In the genomic region with DNA sequence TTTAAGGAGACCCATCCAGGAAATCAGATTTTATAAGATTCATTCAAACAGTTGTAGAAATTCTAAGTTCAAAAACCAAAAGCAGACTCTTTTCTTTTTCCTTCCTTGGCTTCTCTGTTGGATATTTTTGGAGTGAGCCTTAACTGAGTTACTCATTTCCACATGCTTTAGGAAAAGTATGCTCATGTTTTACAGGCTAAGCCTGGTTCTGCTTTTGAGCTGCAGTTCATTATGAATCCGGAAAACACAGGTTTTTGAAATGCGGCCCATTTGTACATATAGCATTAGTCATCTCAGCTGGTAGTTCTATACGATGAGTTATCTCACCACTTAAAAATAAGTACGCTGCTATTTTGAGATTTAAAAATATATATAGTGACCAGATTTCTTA, we compare ENCODE assay signal across 11 cellular contexts.
A peak's percentile ranks its signal among the peaks of the same experiment; 100 is the strongest.
DNase-seq lines count a peak whose midpoint lies in the region; ATAC-seq and TF ChIP-seq lines count a peak whose summit lies in the region.
"Had no signal": no experiment of that assay in that cellular context is flagged by ENCODE, and none has a peak within 500 bp of the region (broad histone marks: within the 10 kb centered on the region; RNA-seq: fewer than 3 reads in every experiment).

No MANE protein-coding gene starts in this region.

- no peak for TF ChIP-seq POLR2A in sigmoid colon (IDR thresholded peaks at IDR 0.05)

- DNase-seq in ELR (ENCODE audit: low read depth) (peak; percentile 92), WTC11 (ENCODE audit: low spot score) (no peak), fibroblast of the aortic adventitia (ENCODE audit: low read depth) (peak; percentile 78), sigmoid colon (no peak), iPS-NIHi7 (ENCODE audit: extremely low spot score) (no peak)
- no peak for DNase-seq in activated CD4-positive, alpha-beta T cell treated with anti-CD3 and anti-CD28 coated beads, Interleukin-2, amount 10 ng/mL, durations not matched to agents 24 days and 14 days
- DNase-seq: activated CD8-positive, alpha-beta T cell treated with anti-CD3 and anti-CD28 coated beads, Interleukin-2, amount 10 ng/mL, durations not matched to agents 7 days and 5 days; NCI-H774 had no signal

- POLR2A ChIA-PET in WTC11 (lab: Charles Lee): no interaction called here

- peak overlapping the region; percentile 67; the same call in 1 of the 2 replicates for H3K27ac Mint-ChIP-seq in WTC11
- no peak overlapping the region for H3K27ac Mint-ChIP-seq in activated CD4-positive, alpha-beta T cell treated with anti-CD3 and anti-CD28 coated beads, Interleukin-2, amount 10 ng/mL, durations not matched to agents 24 days and 14 days
- H3K27ac Mint-ChIP-seq: activated CD8-positive, alpha-beta T cell treated with anti-CD3 and anti-CD28 coated beads, Interleukin-2, amount 10 ng/mL, durations not matched to agents 7 days and 5 days had no signal

- peak in 1 of 4 donors; percentile 13 for TF ChIP-seq EP300 in sigmoid colon (IDR thresholded peaks at IDR 0.05)

- peaks cover 5% of the 10 kb centered on the region; the same call in 1 of the 2 replicates for H3K36me3 Mint-ChIP-seq in WTC11
- no peaks in the 10 kb centered on the region for H3K36me3 Mint-ChIP-seq in activated CD4-positive, alpha-beta T cell treated with anti-CD3 and anti-CD28 coated beads, Interleukin-2, amount 10 ng/mL, durations not matched to agents 24 days and 14 days (ENCODE audit: low read depth)

- H3K27ac ChIP-seq in sigmoid colon: peak overlapping the region; percentile 80 to 96 (median 84)
- H3K27ac ChIP-seq: neutrophil had no signal

- no peak overlapping the region for H3K4me3 Mint-ChIP-seq in WTC11
- H3K4me3 Mint-ChIP-seq in activated CD4-positive, alpha-beta T cell treated with anti-CD3 and anti-CD28 coated beads, Interleukin-2, amount 10 ng/mL, durations not matched to agents 24 days and 14 days: no peak overlapping the region
- H3K4me3 Mint-ChIP-seq: activated CD8-positive, alpha-beta T cell treated with anti-CD3 and anti-CD28 coated beads, Interleukin-2, amount 10 ng/mL, durations not matched to agents 7 days and 5 days had no signal

- no peak for ATAC-seq in WTC11
- no peak for ATAC-seq in HG03159 (IDR thresholded peaks at IDR 0.05; ENCODE audit: unreplicated experiment)
- ATAC-seq in GM19035 (IDR thresholded peaks at IDR 0.05; ENCODE audit: unreplicated experiment): no peak
- ATAC-seq: activated CD8-positive, alpha-beta T cell treated with anti-CD3 and anti-CD28 coated beads, Interleukin-2, amount 10 ng/mL, durations not matched to agents 7 days and 5 days had no signal

- intact Hi-C loops in sigmoid colon (cut with DNase I): loop anchor here (5.0 kb wide), 1 partner anchor 58 kb away; no protein-coding TSS in a partner anchor
- intact Hi-C loops in activated CD4-positive, alpha-beta T cell treated with anti-CD3 and anti-CD28 coated beads, Interleukin-2, amount 10 ng/mL, durations not matched to agents 24 days and 14 days (cut with micrococcal nuclease): no loop called here

- H3K4me3 ChIP-seq in fibroblast of the aortic adventitia (ENCODE audit: low read depth, low read length) (peak overlapping the region; percentile 65), sigmoid colon (peak overlapping the region; percentile 13 to 45 (median 32))

- CTCF ChIA-PET in WTC11 (lab: Charles Lee): interaction anchor here (1.1 kb wide), 1 partner anchor 68 kb away, joined by 5 read pairs; no protein-coding TSS in a partner anchor

- H3K36me3 ChIP-seq in sigmoid colon: no peaks in the 10 kb centered on the region
- H3K36me3 ChIP-seq: neutrophil had no signal

- H3K9me3 Mint-ChIP-seq in WTC11: peaks cover 6% of the 10 kb centered on the region; the same call in 1 of the 2 replicates
- H3K9me3 Mint-ChIP-seq in activated CD4-positive, alpha-beta T cell treated with anti-CD3 and anti-CD28 coated beads, Interleukin-2, amount 10 ng/mL, durations not matched to agents 24 days and 14 days: no peaks in the 10 kb centered on the region

- H3K4me1 Mint-ChIP-seq in WTC11: peaks cover 36% of the 10 kb centered on the region
- no peaks in the 10 kb centered on the region for H3K4me1 Mint-ChIP-seq in activated CD4-positive, alpha-beta T cell treated with anti-CD3 and anti-CD28 coated beads, Interleukin-2, amount 10 ng/mL, durations not matched to agents 24 days and 14 days

- no peaks in the 10 kb centered on the region for H3K27me3 ChIP-seq in sigmoid colon
- H3K27me3 ChIP-seq: neutrophil had no signal

- H3K4me1 ChIP-seq in sigmoid colon: peaks cover 0 to 57% (median 41%) of the 10 kb centered on the region in 4 donors

- 65 to 87% methylated on average over 4 of the region's 4 CpGs for WGBS in sigmoid colon, 2 donors

- no peaks in the 10 kb centered on the region for H3K27me3 Mint-ChIP-seq in WTC11 (ENCODE audit: low read depth)
- H3K27me3 Mint-ChIP-seq in activated CD4-positive, alpha-beta T cell treated with anti-CD3 and anti-CD28 coated beads, Interleukin-2, amount 10 ng/mL, durations not matched to agents 24 days and 14 days: peaks cover 12% of the 10 kb centered on the region

- no peaks in the 10 kb centered on the region for H3K9me3 ChIP-seq in sigmoid colon
- H3K9me3 ChIP-seq: neutrophil had no signal

- TF ChIP-seq CTCF in WTC11 (IDR thresholded peaks at IDR 0.05): no peak
- no peak for TF ChIP-seq CTCF in fibroblast of the aortic adventitia (IDR thresholded peaks at IDR 0.05; ENCODE audit: insufficient read depth, low read length)
- TF ChIP-seq CTCF in sigmoid colon (IDR thresholded peaks at IDR 0.05): no peak

TF ChIP-seq in WTC11, 78 proteins besides CTCF, POLR2A, EP300 and RAD21:
- TF ChIP-seq ZNF263 (CRISPR knock-in tag; IDR thresholded peaks at IDR 0.05; ENCODE audit: low read depth) (no peak), GRHL2 (CRISPR knock-in tag; IDR thresholded peaks at IDR 0.05; ENCODE audit: insufficient replicate concordance, severe bottlenecking) (no peak), ESRRA (CRISPR knock-in tag; IDR thresholded peaks at IDR 0.05; ENCODE audit: borderline replicate concordance) (no peak)

Comparison
In these comparisons a context has a peak if more than half of its experiments do, and no peak if none do; other contexts are left out.
1. DNase-seq: peak in ELR (single experiment) and fibroblast of the aortic adventitia (single experiment); none in WTC11 (single experiment), sigmoid colon (single experiment), iPS-NIHi7 (single experiment) and activated CD4-positive, alpha-beta T cell treated with anti-CD3 and anti-CD28 coated beads, Interleukin-2, amount 10 ng/mL, durations not matched to agents 24 days and 14 days (single experiment).